ENCODE assay signal across 39 cellular contexts in genomic region chr18:70069965-70070364, GRCh38.
"Had no signal": no experiment of that assay in that cellular context is flagged by ENCODE, and none has a peak within 500 bp of the region (broad histone marks: within the 10 kb centered on the region; RNA-seq: fewer than 3 reads in every experiment).

No MANE protein-coding gene starts in this region.

- H3K27ac ChIP-seq: adrenal gland, ascending aorta, body of pancreas, brain microvascular endothelial cell, breast epithelium, cardiac muscle cell had no signal

- H3K36me3 Mint-ChIP-seq: brain had no signal

- H3K27me3 Mint-ChIP-seq: activated naive CD4-positive, alpha-beta T cell treated with anti-CD3 and anti-CD28 coated beads, Interleukin-2, amount 10 ng/mL, durations not matched to agents 7 days and 5 days; activated naive CD4-positive, alpha-beta T cell treated with anti-CD3 and anti-CD28 coated beads, Interleukin-2, amount 50 U/mL, for 24 hours; activated naive CD8-positive, alpha-beta T cell; activated naive CD8-positive, alpha-beta T cell treated with anti-CD3 and anti-CD28 coated beads for 36 hours; activated naive CD8-positive, alpha-beta T cell treated with anti-CD3 and anti-CD28 coated beads, Interleukin-2, amount 10 ng/mL, durations not matched to agents 7 days and 5 days; activated naive CD8-positive, alpha-beta T cell treated with anti-CD3 and anti-CD28 coated beads, Interleukin-2, amount 50 U/mL, for 24 hours; activated T-cell treated with anti-CD3 and anti-CD28 coated beads, Interleukin-2, amount 50 U/mL, for 24 hours; activated T-helper 17 cell treated with anti-CD3 and anti-CD28 coated beads, Interleukin-2, amount 50 U/mL, for 72 hours; brain; central memory CD8-positive, alpha-beta T cell had no signal

- H3K4me3 Mint-ChIP-seq: activated naive CD4-positive, alpha-beta T cell treated with anti-CD3 and anti-CD28 coated beads for 36 hours; activated naive CD4-positive, alpha-beta T cell treated with anti-CD3 and anti-CD28 coated beads, Interleukin-2, amount 10 ng/mL, durations not matched to agents 7 days and 5 days; activated naive CD4-positive, alpha-beta T cell treated with anti-CD3 and anti-CD28 coated beads, Interleukin-2, amount 50 U/mL, for 24 hours; activated naive CD8-positive, alpha-beta T cell; activated naive CD8-positive, alpha-beta T cell treated with anti-CD3 and anti-CD28 coated beads for 36 hours; activated naive CD8-positive, alpha-beta T cell treated with anti-CD3 and anti-CD28 coated beads, Interleukin-2, amount 10 ng/mL, durations not matched to agents 7 days and 5 days; activated naive CD8-positive, alpha-beta T cell treated with anti-CD3 and anti-CD28 coated beads, Interleukin-2, amount 50 U/mL, for 24 hours; activated T-cell treated with anti-CD3 and anti-CD28 coated beads, Interleukin-2, amount 50 U/mL, for 24 hours; activated T-cell treated with anti-CD3 and anti-CD28 coated beads, Interleukin-2, amount 50 U/mL, for 4 hours; activated T-cell treated with anti-CD3 and anti-CD28 coated beads, Interleukin-2, amount 50 U/mL, for 72 hours; activated T-helper 1 cell treated with anti-CD3 and anti-CD28 coated beads, Interleukin-12 subunit alpha, Interleukin-12 subunit beta, Interleukin-2, Interleukin-4 antibody, amounts not matched to agents 30 ng/mL and 10 ng/mL and 1 ng/mL, durations not matched to agents 14 hours and 24 hours and 36 hours; activated T-helper 17 cell treated with anti-CD3 and anti-CD28 coated beads, Interleukin-2, amount 50 U/mL, for 72 hours; brain; central memory CD8-positive, alpha-beta T cell had no signal

- H3K27me3 ChIP-seq: adrenal gland, ascending aorta, body of pancreas, brain microvascular endothelial cell, breast epithelium, cardiac muscle cell had no signal

- H3K4me1 ChIP-seq: adrenal gland, ascending aorta, body of pancreas, breast epithelium had no signal

- ATAC-seq: activated naive CD4-positive, alpha-beta T cell treated with anti-CD3 and anti-CD28 coated beads, Interleukin-2, amount 50 U/mL, for 72 hours; activated naive CD8-positive, alpha-beta T cell treated with anti-CD3 and anti-CD28 coated beads, Interleukin-2, amount 50 U/mL, for 24 hours; activated T-cell treated with anti-CD3 and anti-CD28 coated beads, Interleukin-2, amount 50 U/mL, for 4 hours; activated T-cell treated with anti-CD3 and anti-CD28 coated beads, Interleukin-2, amount 50 U/mL, for 72 hours; activated T-helper 17 cell treated with anti-CD3 and anti-CD28 coated beads, Interleukin-2, amount 50 U/mL, for 72 hours; body of pancreas had no signal

- H3K4me3 ChIP-seq: adrenal gland, ascending aorta, body of pancreas, breast epithelium, cardiac muscle cell had no signal

- H3K27ac Mint-ChIP-seq: activated naive CD4-positive, alpha-beta T cell treated with anti-CD3 and anti-CD28 coated beads for 36 hours; activated naive CD4-positive, alpha-beta T cell treated with anti-CD3 and anti-CD28 coated beads, Interleukin-2, amount 10 ng/mL, durations not matched to agents 7 days and 5 days; activated naive CD4-positive, alpha-beta T cell treated with anti-CD3 and anti-CD28 coated beads, Interleukin-2, amount 50 U/mL, for 24 hours; activated naive CD4-positive, alpha-beta T cell treated with anti-CD3 and anti-CD28 coated beads, Interleukin-2, amount 50 U/mL, for 72 hours; activated naive CD8-positive, alpha-beta T cell; activated naive CD8-positive, alpha-beta T cell treated with anti-CD3 and anti-CD28 coated beads for 36 hours; activated naive CD8-positive, alpha-beta T cell treated with anti-CD3 and anti-CD28 coated beads, Interleukin-2, amount 10 ng/mL, durations not matched to agents 7 days and 5 days; activated naive CD8-positive, alpha-beta T cell treated with anti-CD3 and anti-CD28 coated beads, Interleukin-2, amount 50 U/mL, for 24 hours; activated T-cell treated with anti-CD3 and anti-CD28 coated beads, Interleukin-2, amount 50 U/mL, for 24 hours; activated T-cell treated with anti-CD3 and anti-CD28 coated beads, Interleukin-2, amount 50 U/mL, for 72 hours; activated T-helper 1 cell treated with anti-CD3 and anti-CD28 coated beads, Interleukin-12 subunit alpha, Interleukin-12 subunit beta, Interleukin-2, Interleukin-4 antibody, amounts not matched to agents 30 ng/mL and 10 ng/mL and 1 ng/mL, durations not matched to agents 14 hours and 24 hours and 36 hours; activated T-helper 17 cell treated with anti-CD3 and anti-CD28 coated beads, Interleukin-2, amount 50 U/mL, for 72 hours; activated T-helper 2 cell treated with anti-CD3 and anti-CD28 coated beads, Interferon-gamma antibody, Interleukin-2, Interleukin-4, amounts not matched to agents 10 μg/mL and 5 μg/mL and 100 μg/mL, durations not matched to agents 14 hours and 24 hours and 36 hours; brain had no signal

- H3K4me1 Mint-ChIP-seq: activated T-helper 17 cell treated with anti-CD3 and anti-CD28 coated beads, Interleukin-2, amount 50 U/mL, for 72 hours; brain; central memory CD8-positive, alpha-beta T cell had no signal

- H3K9me3 Mint-ChIP-seq: activated naive CD4-positive, alpha-beta T cell treated with anti-CD3 and anti-CD28 coated beads for 36 hours; activated naive CD4-positive, alpha-beta T cell treated with anti-CD3 and anti-CD28 coated beads, Interleukin-2, amount 10 ng/mL, durations not matched to agents 7 days and 5 days; activated naive CD4-positive, alpha-beta T cell treated with anti-CD3 and anti-CD28 coated beads, Interleukin-2, amount 50 U/mL, for 24 hours; activated naive CD4-positive, alpha-beta T cell treated with anti-CD3 and anti-CD28 coated beads, Interleukin-2, amount 50 U/mL, for 72 hours; activated naive CD8-positive, alpha-beta T cell treated with anti-CD3 and anti-CD28 coated beads for 36 hours; activated naive CD8-positive, alpha-beta T cell treated with anti-CD3 and anti-CD28 coated beads, Interleukin-2, amount 10 ng/mL, durations not matched to agents 7 days and 5 days; activated naive CD8-positive, alpha-beta T cell treated with anti-CD3 and anti-CD28 coated beads, Interleukin-2, amount 50 U/mL, for 24 hours; activated T-cell treated with anti-CD3 and anti-CD28 coated beads, Interleukin-2, amount 50 U/mL, for 24 hours; activated T-cell treated with anti-CD3 and anti-CD28 coated beads, Interleukin-2, amount 50 U/mL, for 4 hours; activated T-cell treated with anti-CD3 and anti-CD28 coated beads, Interleukin-2, amount 50 U/mL, for 72 hours; activated T-helper 1 cell treated with anti-CD3 and anti-CD28 coated beads, Interleukin-12 subunit alpha, Interleukin-12 subunit beta, Interleukin-2, Interleukin-4 antibody, amounts not matched to agents 30 ng/mL and 10 ng/mL and 1 ng/mL, durations not matched to agents 14 hours and 24 hours and 36 hours; activated T-helper 17 cell treated with anti-CD3 and anti-CD28 coated beads, Interleukin-2, amount 50 U/mL, for 72 hours; activated T-helper 2 cell treated with anti-CD3 and anti-CD28 coated beads, Interferon-gamma antibody, Interleukin-2, Interleukin-4, amounts not matched to agents 10 μg/mL and 5 μg/mL and 100 μg/mL, durations not matched to agents 14 hours and 24 hours and 36 hours; brain; central memory CD8-positive, alpha-beta T cell had no signal

- DNase-seq: activated effector memory CD4-positive, alpha-beta T cell treated with anti-CD3 and anti-CD28 coated beads, Interleukin-2, amount 50 U/mL, for 16 hours; activated effector memory CD4-positive, alpha-beta T cell treated with Interleukin-2 at 50 U/mL for 16 hours; activated gamma-delta T cell; activated gamma-delta T cell treated with Interleukin-2 at 50 U/mL for 16 hours; activated naive CD4-positive, alpha-beta T cell; activated naive CD4-positive, alpha-beta T cell treated with anti-CD3 and anti-CD28 coated beads for 36 hours; activated naive CD4-positive, alpha-beta T cell treated with anti-CD3 and anti-CD28 coated beads, Interleukin-2, amount 10 ng/mL, durations not matched to agents 7 days and 5 days; activated naive CD4-positive, alpha-beta T cell treated with anti-CD3 and anti-CD28 coated beads, Interleukin-2, amount 50 U/mL, for 16 hours; activated naive CD4-positive, alpha-beta T cell treated with Interleukin-2 at 50 U/mL for 16 hours; activated naive CD8-positive, alpha-beta T cell treated with anti-CD3 and anti-CD28 coated beads for 36 hours; activated naive CD8-positive, alpha-beta T cell treated with anti-CD3 and anti-CD28 coated beads, Interleukin-2, amount 10 ng/mL, durations not matched to agents 7 days and 5 days; activated naive CD8-positive, alpha-beta T cell treated with anti-CD3 and anti-CD28 coated beads, Interleukin-2, amount 50 U/mL, for 24 hours; activated T-cell treated with anti-CD3 and anti-CD28 coated beads for 4 hours; activated T-cell treated with anti-CD3 and anti-CD28 coated beads, Interleukin-2, amount 50 U/mL, for 1 hour; activated T-cell treated with anti-CD3 and anti-CD28 coated beads, Interleukin-2, amount 50 U/mL, for 24 hours; activated T-cell treated with anti-CD3 and anti-CD28 coated beads, Interleukin-2, amount 50 U/mL, for 4 hours; activated T-cell treated with anti-CD3 and anti-CD28 coated beads, Interleukin-2, amount 50 U/mL, for 48 hours; activated T-cell treated with anti-CD3 and anti-CD28 coated beads, Interleukin-2, amount 50 U/mL, for 72 hours; adrenal gland; amniotic stem cell; amygdala; anterior cingulate cortex; aorta; body of pancreas; brain microvascular endothelial cell; caudate nucleus; central memory CD4-positive, alpha-beta T cell; cerebellar nuclear complex had no signal

- H3K9me3 ChIP-seq: adrenal gland, ascending aorta, body of pancreas, breast epithelium had no signal

- H3K36me3 ChIP-seq: adrenal gland, ascending aorta, brain microvascular endothelial cell, cardiac muscle cell had no signal
